Comparison of ENCODE assay signal across 11 cellular contexts in the genomic region with DNA sequence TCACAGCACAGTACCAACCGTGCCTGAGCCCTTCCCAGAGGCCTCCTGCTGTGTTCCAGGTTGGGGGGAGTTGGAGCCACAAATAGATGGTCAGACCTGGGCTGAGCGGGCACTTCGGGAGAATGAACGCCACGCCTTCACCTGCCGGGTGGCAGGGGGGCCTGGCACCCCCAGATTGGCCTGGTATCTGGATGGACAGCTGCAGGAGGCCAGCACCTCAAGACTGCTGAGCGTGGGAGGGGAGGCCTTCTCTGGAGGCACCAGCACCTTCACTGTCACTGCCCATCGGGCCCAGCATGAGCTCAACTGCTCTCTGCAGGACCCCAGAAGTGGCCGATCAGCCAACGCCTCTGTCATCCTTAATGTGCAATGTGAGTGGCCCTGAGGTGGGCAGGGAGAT. TPM values are rescaled to one million over a fixed set of nuclear protein-coding genes. Genes with fewer than 3 reads are reported as not detected.
A peak's percentile ranks its signal among the peaks of the same experiment; 100 is the strongest.
DNase-seq lines count a peak whose midpoint lies in the region; ATAC-seq and TF ChIP-seq lines count a peak whose summit lies in the region.
"Had no signal": no experiment of that assay in that cellular context is flagged by ENCODE, and none has a peak within 500 bp of the region (broad histone marks: within the 10 kb centered on the region; RNA-seq: fewer than 3 reads in every experiment).

No MANE protein-coding gene starts in this region.

- peaks cover 0 to 23% (median 0%) of the 10 kb centered on the region in 11 experiments; a peak in 4 of 22 replicates for H3K27me3 ChIP-seq in BLaER1 treated with 17β-estradiol and CSF1 and Interleukin-3, amounts not matched to agents 10 nM and 100 nM
- no peaks in the 10 kb centered on the region for H3K27me3 ChIP-seq in NT2/D1 (ENCODE audit: insufficient read depth, insufficient read length)
- H3K27me3 ChIP-seq in ectodermal cell (ENCODE audit: control insufficient read depth, insufficient read depth, low read length, poor library complexity, severe bottlenecking) = no peaks in the 10 kb centered on the region
- H3K27me3 ChIP-seq: right atrium auricular region had no signal

- WGBS in ectodermal cell, 2 experiments = 85 to 87% methylated on average over 10 of the region's 10 CpGs

- peak overlapping the region; percentile 98 for H3K4me3 Mint-ChIP-seq in nephron progenitor cell

- DNase-seq in NT2/D1 (ENCODE audit: low read depth, low spot score) = no peak
- DNase-seq in nephron progenitor cell = no peak
- DNase-seq in NCI-H1105 (lab: John Stamatoyannopoulos, UW) = no peak
- DNase-seq in NK-92 (lab: John Stamatoyannopoulos, UW; ENCODE audit: unreplicated experiment) = no peak
- DNase-seq in A172 (ENCODE audit: low spot score) = no peak
- DNase-seq: NCI-H2081 treated with DMSO at 0.1 percent for 48 hours; stimulated activated naive CD4-positive, alpha-beta T cell treated with Interleukin-2 at 50 U/mL for 16 hours had no signal

- peaks cover 16% of the 10 kb centered on the region for H3K27me3 Mint-ChIP-seq in nephron progenitor cell (ENCODE audit: low read depth, poor library complexity)

- H3K4me1 ChIP-seq in BLaER1 treated with 17β-estradiol and CSF1 and Interleukin-3, amounts not matched to agents 10 nM and 100 nM = peaks cover 12 to 45% (median 32%) of the 10 kb centered on the region in 10 experiments
- H3K4me1 ChIP-seq in NT2/D1 (ENCODE audit: insufficient read depth, insufficient read length) (peaks cover 8% of the 10 kb centered on the region), ectodermal cell (ENCODE audit: control insufficient read depth, insufficient read depth, low read length) (peaks cover 13% of the 10 kb centered on the region)

- no peak overlapping the region for H3K27ac Mint-ChIP-seq in nephron progenitor cell

- TF ChIP-seq CTCF in nephron progenitor cell (IDR thresholded peaks at IDR 0.05) = no peak

- H3K9me3 ChIP-seq in BLaER1 treated with 17β-estradiol and CSF1 and Interleukin-3, amounts not matched to agents 10 nM and 100 nM (replicated peaks in 1 of 11) = no peaks in the 10 kb centered on the region
- H3K9me3 ChIP-seq in NT2/D1 (ENCODE audit: insufficient read depth, low read length) (no peaks in the 10 kb centered on the region), ectodermal cell (ENCODE audit: control insufficient read depth, low read length) (no peaks in the 10 kb centered on the region)
- H3K9me3 ChIP-seq: right atrium auricular region had no signal

- peak overlapping the region in 4 of 10 experiments; percentile 69 to 81 (median 76); a peak in 5 of 20 replicates for H3K4me3 ChIP-seq in BLaER1 treated with 17β-estradiol and CSF1 and Interleukin-3, amounts not matched to agents 10 nM and 100 nM
- H3K4me3 ChIP-seq in NT2/D1 (ENCODE audit: insufficient read length, low read depth) (peak overlapping the region; percentile 83), ectodermal cell (ENCODE audit: insufficient read depth, low read depth, low read length) (peak overlapping the region; percentile 74)

- no peaks in the 10 kb centered on the region for H3K9me3 Mint-ChIP-seq in nephron progenitor cell

- peak overlapping the region in 2 of 11 experiments; percentile 23 to 82; a peak in 2 of 22 replicates for H3K27ac ChIP-seq in BLaER1 treated with 17β-estradiol and CSF1 and Interleukin-3, amounts not matched to agents 10 nM and 100 nM
- no peak overlapping the region for H3K27ac ChIP-seq in ectodermal cell (ENCODE audit: insufficient read depth, low read depth, low read length, poor library complexity, severe bottlenecking)

- peaks cover 0 to 21% (median 5%) of the 10 kb centered on the region in 11 experiments; a peak in 10 of 22 replicates for H3K36me3 ChIP-seq in BLaER1 treated with 17β-estradiol and CSF1 and Interleukin-3, amounts not matched to agents 10 nM and 100 nM
- H3K36me3 ChIP-seq in NT2/D1 (ENCODE audit: insufficient read depth, insufficient read length, low read length) = peaks cover 2% of the 10 kb centered on the region
- H3K36me3 ChIP-seq in ectodermal cell (ENCODE audit: control insufficient read depth, insufficient read depth, low read length) = no peaks in the 10 kb centered on the region
- H3K36me3 ChIP-seq: right atrium auricular region had no signal

- peak overlapping the region in 9 of 11 experiments; percentile 89 to 99 (median 94); a peak in 13 of 22 replicates for H3K4me2 ChIP-seq in BLaER1 treated with 17β-estradiol and CSF1 and Interleukin-3, amounts not matched to agents 10 nM and 100 nM

- H3K36me3 Mint-ChIP-seq in nephron progenitor cell (ENCODE audit: low read depth) = peaks cover 20% of the 10 kb centered on the region

- H3K4me1 Mint-ChIP-seq in nephron progenitor cell = peaks cover 30% of the 10 kb centered on the region

- H4K20me1 ChIP-seq in BLaER1 treated with 17β-estradiol and CSF1 and Interleukin-3, amounts not matched to agents 10 nM and 100 nM = no peaks in the 10 kb centered on the region

- H3K9ac ChIP-seq in BLaER1 treated with 17β-estradiol and CSF1 and Interleukin-3, amounts not matched to agents 10 nM and 100 nM = peak overlapping the region in 5 of 11 experiments; percentile 79 to 94 (median 86); a peak in 6 of 22 replicates
- peak overlapping the region; percentile 85 for H3K9ac ChIP-seq in NT2/D1 (ENCODE audit: insufficient read length, low read depth)

- no peak for ATAC-seq in GM21619 (IDR thresholded peaks at IDR 0.05; ENCODE audit: unreplicated experiment)

RNA-seq across cellular contexts. Expression of a gene that starts 1.1 kb away (rescaled TPM):
- 21.1 TPM for polyA plus RNA-seq in ectodermal cell (2013, experiment 1 of 4)
- polyA plus RNA-seq in ectodermal cell (2013, experiment 2 of 4) = 22.9 TPM
- polyA plus RNA-seq in ectodermal cell (2013, experiment 3 of 4) = 21.1 TPM
- 25.6 TPM for polyA plus RNA-seq in ectodermal cell (2013, experiment 4 of 4)
- 0.24 and 1.3 TPM in 2 replicates for total RNA-seq in A172 (2014; rRNA removed; shearing (Covaris generic))

RNA-seq across cellular contexts. Expression of a gene that starts 4.8 kb away (rescaled TPM):
- not detected for polyA plus RNA-seq in ectodermal cell (2013, experiment 1 of 4)
- polyA plus RNA-seq in ectodermal cell (2013, experiment 2 of 4) = not detected
- polyA plus RNA-seq in ectodermal cell (2013, experiment 3 of 4) = not detected
- 0.45 TPM for polyA plus RNA-seq in ectodermal cell (2013, experiment 4 of 4)
- total RNA-seq in A172 (2014; rRNA removed; shearing (Covaris generic)) = not detected in 2 replicates

RNA-seq across cellular contexts. Expression of a gene that starts 33.6 kb away (rescaled TPM):
- 33.8 TPM for polyA plus RNA-seq in ectodermal cell (2013, experiment 1 of 4)
- polyA plus RNA-seq in ectodermal cell (2013, experiment 2 of 4) = 34.1 TPM
- 28.7 TPM for polyA plus RNA-seq in ectodermal cell (2013, experiment 3 of 4)
- 34.2 TPM for polyA plus RNA-seq in ectodermal cell (2013, experiment 4 of 4)
- 34.6 and 40.5 TPM in 2 replicates for total RNA-seq in A172 (2014; rRNA removed; shearing (Covaris generic))

RNA-seq across cellular contexts. Expression of a gene that starts 40.1 kb away (rescaled TPM):
- 144 TPM for polyA plus RNA-seq in ectodermal cell (2013, experiment 1 of 4)
- 137 TPM for polyA plus RNA-seq in ectodermal cell (2013, experiment 2 of 4)
- 98.9 TPM for polyA plus RNA-seq in ectodermal cell (2013, experiment 3 of 4)
- 123 TPM for polyA plus RNA-seq in ectodermal cell (2013, experiment 4 of 4)
- total RNA-seq in A172 (2014; rRNA removed; shearing (Covaris generic)) = 92.7 and 102 TPM in 2 replicates
